In the genomic region with DNA sequence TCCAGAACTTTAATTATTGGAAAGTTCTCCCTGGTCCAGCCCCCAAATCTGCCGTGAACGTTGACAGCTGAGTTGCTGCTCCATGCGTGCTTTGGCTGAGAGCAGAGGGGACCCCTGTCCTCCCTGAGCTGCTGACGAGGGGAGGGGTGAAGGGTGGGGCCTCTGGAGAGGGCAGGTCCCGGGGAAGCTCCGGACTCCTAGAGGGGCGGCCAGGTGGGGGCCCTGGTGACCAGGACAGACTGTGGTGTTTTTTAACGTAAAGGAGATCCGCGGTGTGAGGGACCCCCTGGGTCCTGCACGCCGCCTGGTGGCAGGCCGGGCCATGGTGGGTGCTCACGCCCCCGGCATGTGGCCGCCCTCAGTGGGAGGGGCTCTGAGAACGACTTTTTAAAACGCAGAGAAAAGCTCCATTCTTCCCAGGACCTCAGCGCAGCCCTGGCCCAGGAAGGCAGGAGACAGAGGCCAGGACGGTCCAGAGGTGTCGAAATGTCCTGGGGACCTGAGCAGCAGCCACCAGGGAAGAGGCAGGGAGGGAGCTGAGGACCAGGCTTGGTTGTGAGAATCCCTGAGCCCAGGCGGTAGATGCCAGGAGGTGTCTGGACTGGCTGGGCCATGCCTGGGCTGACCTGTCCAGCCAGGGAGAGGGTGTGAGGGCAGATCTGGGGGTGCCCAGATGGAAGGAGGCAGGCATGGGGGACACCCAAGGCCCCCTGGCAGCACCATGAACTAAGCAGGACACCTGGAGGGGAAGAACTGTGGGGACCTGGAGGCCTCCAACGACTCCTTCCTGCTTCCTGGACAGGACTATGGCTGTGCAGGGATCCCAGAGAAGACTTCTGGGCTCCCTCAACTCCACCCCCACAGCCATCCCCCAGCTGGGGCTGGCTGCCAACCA, we compare ENCODE assay signal across 8 cellular contexts. TPM values are rescaled to one million over a fixed set of nuclear protein-coding genes. Genes with fewer than 3 reads are reported as not detected.
DNase-seq lines count a peak whose midpoint lies in the region; ATAC-seq lines count a peak whose summit lies in the region.

Gene MC1R (plus strand): TSS at position 410 of the 895 bp plus-strand sequence. CDS start 397 bp downstream, at position 807.

- peak within 1 kb of the TSS; percentile 85 to 91 for H2BK12ac ChIP-seq in mesenchymal stem cell (ENCODE audit: low read length in 2 of 2)

- peak within 1 kb of the TSS in 4 of 7 donors; percentile 65 to 81 (median 74) for H3K27ac Mint-ChIP-seq in CD4-positive, alpha-beta memory T cell
- H3K27ac Mint-ChIP-seq in dendritic cell treated with granulocyte-macrophage colony-stimulating factor and Interleukin-4, amounts not matched to agents 40 ng/mL and 50 ng/mL, for 4 days = peak within 1 kb of the TSS; percentile 68

- H3K9me3 Mint-ChIP-seq in CD4-positive, alpha-beta memory T cell = no peaks in the 10 kb centered on the region
- H3K9me3 Mint-ChIP-seq in dendritic cell treated with granulocyte-macrophage colony-stimulating factor and Interleukin-4, amounts not matched to agents 40 ng/mL and 50 ng/mL, for 4 days = no peaks in the 10 kb centered on the region

- peak within 1 kb of the TSS in 1 of 2 experiments; percentile 16 for H3K23ac ChIP-seq in mesenchymal stem cell (ENCODE audit: low read length in 2 of 2)

- peak within 1 kb of the TSS in 1 of 2 experiments; percentile 79 for H3K14ac ChIP-seq in mesenchymal stem cell (ENCODE audit: low read length in 2 of 2)

- peak within 1 kb of the TSS; percentile 93 for H4K8ac ChIP-seq in mesenchymal stem cell (ENCODE audit: low read length)

- no peaks in the 10 kb centered on the region for H3K36me3 ChIP-seq in CD4-positive, alpha-beta memory T cell (ENCODE audit: insufficient read depth, low read length)
- H3K36me3 ChIP-seq in SJCRH30 = no peaks in the 10 kb centered on the region
- H3K36me3 ChIP-seq in mesenchymal stem cell (ENCODE audit: control insufficient read depth in 1 of 2, insufficient read depth in 2 of 2, low read depth in 1 of 2, low read length in 2 of 2) = peaks cover 3 to 13% of the 10 kb centered on the region in 2 experiments

- DNase-seq in CD4-positive, alpha-beta memory T cell = peak in 1 of 5 donors; percentile 57
- DNase-seq in SJCRH30 (peak; percentile 48 to 58), mesenchymal stem cell (peak; percentile 71), NCI-H2107 (lab: John Stamatoyannopoulos, UW) (no peak), DMS79 (lab: John Stamatoyannopoulos, UW) (no peak)

- WGBS in mesenchymal stem cell = 11% methylated on average over 23 of the region's 23 CpGs

- POLR2A ChIA-PET in CD4-positive, alpha-beta memory T cell (lab: Charles Lee; ENCODE audit: partially characterized antibody) = interaction anchor here (0.6 to 1.3 kb wide), 6 partner anchors 9 to 195 kb away, joined by 3 to 7 read pairs (median 4); partner anchors contain the start of genes DEF8 and TCF25

- H2BK120ac ChIP-seq in mesenchymal stem cell (ENCODE audit: low read depth, low read length) = peak within 1 kb of the TSS; percentile 81

- H3K4ac ChIP-seq in mesenchymal stem cell (ENCODE audit: low read depth in 1 of 2, low read length in 2 of 2) = peak within 1 kb of the TSS; percentile 83 to 99

- CTCF ChIA-PET in CD4-positive, alpha-beta memory T cell (lab: Charles Lee; ENCODE audit: partially characterized antibody) = interaction anchor here (1.1 to 1.6 kb wide), 3 partner anchors 9 to 219 kb away, joined by 5 to 7 read pairs (median 6); no protein-coding TSS in a partner anchor

- peak within 1 kb of the TSS; percentile 94 for H3K4me2 ChIP-seq in mesenchymal stem cell (ENCODE audit: low read length, poor library complexity, severe bottlenecking)

- H3K27ac ChIP-seq in CD4-positive, alpha-beta memory T cell (ENCODE audit: low read depth, low read length) = no peak within 1 kb of the TSS
- H3K27ac ChIP-seq in SJCRH30 (peak within 1 kb of the TSS; percentile 2; the same call in 1 of the 2 replicates), mesenchymal stem cell (ENCODE audit: low read length, poor library complexity, severe bottlenecking) (peak within 1 kb of the TSS; percentile 36)

- peak within 1 kb of the TSS; percentile 66 for H3K9ac ChIP-seq in mesenchymal stem cell (ENCODE audit: low read length)

- peaks cover 4% of the 10 kb centered on the region for H3K27me3 ChIP-seq in CD4-positive, alpha-beta memory T cell (ENCODE audit: insufficient read depth, low read length)
- H3K27me3 ChIP-seq in SJCRH30 = no peaks in the 10 kb centered on the region
- no peaks in the 10 kb centered on the region for H3K27me3 ChIP-seq in mesenchymal stem cell (ENCODE audit: control insufficient read depth in 1 of 2, insufficient read depth in 1 of 2, low read length in 2 of 2)

- peaks cover 26 to 56% (median 41%) of the 10 kb centered on the region in 4 donors for H3K4me1 Mint-ChIP-seq in CD4-positive, alpha-beta memory T cell
- H3K4me1 Mint-ChIP-seq in dendritic cell treated with granulocyte-macrophage colony-stimulating factor and Interleukin-4, amounts not matched to agents 40 ng/mL and 50 ng/mL, for 4 days (ENCODE audit: low read depth) = peaks cover 55% of the 10 kb centered on the region

- no peaks in the 10 kb centered on the region for H3K36me3 Mint-ChIP-seq in CD4-positive, alpha-beta memory T cell
- H3K36me3 Mint-ChIP-seq in dendritic cell treated with granulocyte-macrophage colony-stimulating factor and Interleukin-4, amounts not matched to agents 40 ng/mL and 50 ng/mL, for 4 days (ENCODE audit: low read depth) = no peaks in the 10 kb centered on the region

- no peak within 1 kb of the TSS for H2BK5ac ChIP-seq in mesenchymal stem cell (ENCODE audit: low read depth, low read length, poor library complexity, severe bottlenecking)

- peak within 1 kb of the TSS; percentile 89 to 95 for H3K18ac ChIP-seq in mesenchymal stem cell (ENCODE audit: low read depth in 1 of 2, low read length in 2 of 2)

- peak within 1 kb of the TSS; percentile 72 for H2AFZ ChIP-seq in mesenchymal stem cell (ENCODE audit: low read depth, low read length)

- peak within 1 kb of the TSS; percentile 64 to 80 (median 75) for H3K4me3 Mint-ChIP-seq in CD4-positive, alpha-beta memory T cell
- peak within 1 kb of the TSS; percentile 74 for H3K4me3 Mint-ChIP-seq in dendritic cell treated with granulocyte-macrophage colony-stimulating factor and Interleukin-4, amounts not matched to agents 40 ng/mL and 50 ng/mL, for 4 days

- ATAC-seq in GM21447 (IDR thresholded peaks at IDR 0.05; ENCODE audit: unreplicated experiment) (peak; percentile 16), GM21737 (IDR thresholded peaks at IDR 0.05; ENCODE audit: unreplicated experiment) (no peak)

- H3K9me3 ChIP-seq in CD4-positive, alpha-beta memory T cell (ENCODE audit: control insufficient read depth in 1 of 2, low read length in 2 of 2) = no peaks in the 10 kb centered on the region
- H3K9me3 ChIP-seq in SJCRH30 (replicated peaks) = no peaks in the 10 kb centered on the region
- no peaks in the 10 kb centered on the region for H3K9me3 ChIP-seq in mesenchymal stem cell (ENCODE audit: control insufficient read depth, low read length)

- H3K4me3 ChIP-seq in CD4-positive, alpha-beta memory T cell (ENCODE audit: low read length in 2 of 2) = peak within 1 kb of the TSS; percentile 23 to 52
- H3K4me3 ChIP-seq in SJCRH30 = peak within 1 kb of the TSS; percentile 51
- peak within 1 kb of the TSS; percentile 56 to 86 for H3K4me3 ChIP-seq in mesenchymal stem cell (ENCODE audit: insufficient read depth in 1 of 2, low read depth in 1 of 2, low read length in 2 of 2)

- H3K79me1 ChIP-seq in mesenchymal stem cell (replicated peaks; ENCODE audit: low read length, poor library complexity, severe bottlenecking) = peaks cover 4% of the 10 kb centered on the region

- H2AK5ac ChIP-seq in mesenchymal stem cell (ENCODE audit: low read length, severe bottlenecking) = peak within 1 kb of the TSS; percentile 29

- H3K4me1 ChIP-seq in CD4-positive, alpha-beta memory T cell (ENCODE audit: insufficient read depth, low read length) = peaks cover 57% of the 10 kb centered on the region
- H3K4me1 ChIP-seq in SJCRH30 = peaks cover 10% of the 10 kb centered on the region; the same call in 1 of the 2 replicates
- peaks cover 46% of the 10 kb centered on the region for H3K4me1 ChIP-seq in mesenchymal stem cell (ENCODE audit: control insufficient read depth, insufficient read depth, low read depth, low read length)

- intact Hi-C loops in CD4-positive, alpha-beta memory T cell (cut with micrococcal nuclease) = loop anchor here (1.0 kb wide), 1 partner anchor 44 kb away; no protein-coding TSS in a partner anchor
- intact Hi-C loops in dendritic cell treated with granulocyte-macrophage colony-stimulating factor and Interleukin-4, amounts not matched to agents 40 ng/mL and 50 ng/mL, for 4 days (cut with micrococcal nuclease) = no loop called here

- peaks cover 0 to 9% of the 10 kb centered on the region in 2 donors for H3K27me3 Mint-ChIP-seq in CD4-positive, alpha-beta memory T cell
- H3K27me3 Mint-ChIP-seq in dendritic cell treated with granulocyte-macrophage colony-stimulating factor and Interleukin-4, amounts not matched to agents 40 ng/mL and 50 ng/mL, for 4 days = peaks cover 55% of the 10 kb centered on the region

- peak within 1 kb of the TSS; percentile 94 for H4K91ac ChIP-seq in mesenchymal stem cell (ENCODE audit: low read length)

- peak within 1 kb of the TSS; percentile 97 for H2BK15ac ChIP-seq in mesenchymal stem cell (ENCODE audit: low read depth, poor library complexity, severe bottlenecking)

RNA-seq across cellular contexts. Expression of gene MC1R, which starts in this region (rescaled TPM):
- total RNA-seq in CD4-positive, alpha-beta memory T cell = 10 to 100 TPM; 12.6 to 13.5 TPM
- under 1 TPM in 1 of 2 donors, not detected in 1; 0.22 TPM for polyA plus RNA-seq in CD4-positive, alpha-beta memory T cell
- total RNA-seq in SJCRH30 (2014; rRNA removed; shearing (Covaris generic)) = 1.6 and 1.7 TPM in 2 replicates
- 5.5 TPM for polyA plus RNA-seq in mesenchymal stem cell (2013, experiment 1 of 2)
- 5.1 TPM for polyA plus RNA-seq in mesenchymal stem cell (2013, experiment 2 of 2)

Comparison
In these comparisons a context has a peak if more than half of its experiments do, and no peak if none do; other contexts are left out.
1. DNase-seq: peak in SJCRH30 (2 of 2) and mesenchymal stem cell (single experiment); none in NCI-H2107 (single experiment) and DMS79 (single experiment).
2. Peak in every context shown above with its lines, with median percentiles within 50 percentile points of each other: H3K4me3 ChIP-seq.